In genomic region chr13:93637852-93638251, GRCh38 we compare ENCODE assay signal across 10 cellular contexts.
"Had no signal": no experiment of that assay in that cellular context is flagged by ENCODE, and none has a peak within 500 bp of the region (broad histone marks: within the 10 kb centered on the region; RNA-seq: fewer than 3 reads in every experiment).

No MANE protein-coding gene starts in this region.

- H2AFZ ChIP-seq: GM23338 had no signal

- DNase-seq: H7, HFFc6, Karpas-422, KBM-7 had no signal

- H3K27ac ChIP-seq: KMS-11 had no signal

- H3K4me3 ChIP-seq: GM23338, HAP-1 had no signal

- H3K4me1 ChIP-seq: HAP-1 had no signal

- H3K9me3 ChIP-seq: HAP-1 had no signal

- H3K4me2 ChIP-seq: GM23338, KMS-11 had no signal

- FAIRE-seq: H1, HTR-8/SVneo had no signal

- H3K9ac ChIP-seq: KMS-11 had no signal

- ATAC-seq: GM23338, HCT116 had no signal

- H3K36me3 ChIP-seq: HAP-1 had no signal
